In genomic region chr19:2544576-2545415, GRCh38 we compare ENCODE assay signal across 9 cellular contexts.
A peak's percentile ranks its signal among the peaks of the same experiment; 100 is the strongest.
DNase-seq lines count a peak whose midpoint lies in the region; FAIRE-seq and TF ChIP-seq lines count a peak whose summit lies in the region.
"Had no signal": no experiment of that assay in that cellular context is flagged by ENCODE, and none has a peak within 500 bp of the region (broad histone marks: within the 10 kb centered on the region; RNA-seq: fewer than 3 reads in every experiment).

No MANE protein-coding gene starts in this region.

- H3K27me3 Mint-ChIP-seq in CD4-positive, alpha-beta memory T cell: no peaks in the 10 kb centered on the region

- H3K4me3 ChIP-seq in liver (ENCODE audit: low read depth in 1 of 3, low read length in 3 of 3) (no peak overlapping the region), smooth muscle cell (no peak overlapping the region)
- no peak overlapping the region for H3K4me3 ChIP-seq in CD4-positive, alpha-beta memory T cell (ENCODE audit: low read length in 2 of 2)

- TF ChIP-seq RAD21 in liver (IDR thresholded peaks at IDR 0.05): no peak

- H3F3A ChIP-seq in smooth muscle cell (ENCODE audit: low read depth): peaks cover 39% of the 10 kb centered on the region

- FAIRE-seq in GM18507 (lab: Jason Lieb, UNC): peak; percentile 26

- no peaks in the 10 kb centered on the region for H4K20me1 ChIP-seq in smooth muscle cell (ENCODE audit: low read depth)

- H3K79me2 ChIP-seq in smooth muscle cell (ENCODE audit: low read depth): no peaks in the 10 kb centered on the region

- DNase-seq in GM18507 (ENCODE audit: extremely low spot score, insufficient read length, low read depth): no peak
- DNase-seq in smooth muscle cell (lab: John Stamatoyannopoulos, UW; ENCODE audit: unreplicated experiment): no peak
- DNase-seq in CD4-positive, alpha-beta memory T cell: no peak
- DNase-seq in HUDEP-2 (lab: John Stamatoyannopoulos, UW; ENCODE audit: unreplicated experiment in 76 of 76): no peak
- no peak for DNase-seq in activated T-cell treated with anti-CD3 and anti-CD28 coated beads, Interleukin-2, amount 50 U/mL, for 1 hour
- DNase-seq in amygdala (lab: John Stamatoyannopoulos, UW): no peak
- DNase-seq: NCI-H1694 had no signal

- peaks cover 2 to 17% (median 13%) of the 10 kb centered on the region in 4 donors for H3K4me1 Mint-ChIP-seq in CD4-positive, alpha-beta memory T cell

- H3K27ac Mint-ChIP-seq in CD4-positive, alpha-beta memory T cell: no peak overlapping the region

- no peaks in the 10 kb centered on the region for H3K9me3 Mint-ChIP-seq in CD4-positive, alpha-beta memory T cell

- POLR2A ChIA-PET in CD4-positive, alpha-beta memory T cell (lab: Charles Lee; ENCODE audit: partially characterized antibody): interaction anchor here (2.5 to 8.2 kb wide), 2 partner anchors 17 to 67 kb away, joined by 11 to 119 read pairs; partner anchors contain the start of gene GADD45B

- H3K4me3 Mint-ChIP-seq in CD4-positive, alpha-beta memory T cell: no peak overlapping the region

- H3K36me3 ChIP-seq in liver (ENCODE audit: control insufficient read depth in 4 of 4, insufficient read depth in 3 of 4, low read depth in 1 of 4, low read length in 3 of 4): no peaks in the 10 kb centered on the region
- H3K36me3 ChIP-seq in smooth muscle cell (ENCODE audit: low read depth): no peaks in the 10 kb centered on the region
- no peaks in the 10 kb centered on the region for H3K36me3 ChIP-seq in CD4-positive, alpha-beta memory T cell (ENCODE audit: insufficient read depth, low read length)

- 92% methylated on average over 18 of the region's 18 CpGs for WGBS in liver
- WGBS in smooth muscle cell (ENCODE audit: low lambda C conversion rate): 88% methylated on average over 18 of the region's 18 CpGs

- H3K4me1 ChIP-seq in liver (ENCODE audit: control insufficient read depth in 4 of 4, insufficient read depth in 4 of 4, low read length in 3 of 4) (peaks cover 16 to 49% (median 32%) of the 10 kb centered on the region in 4 donors), smooth muscle cell (ENCODE audit: low read depth) (peaks cover 39% of the 10 kb centered on the region)
- H3K4me1 ChIP-seq in CD4-positive, alpha-beta memory T cell (ENCODE audit: insufficient read depth, low read length): peaks cover 22% of the 10 kb centered on the region

- H2AFZ ChIP-seq in smooth muscle cell (ENCODE audit: low read depth): no peak overlapping the region

- TF ChIP-seq CTCF in liver (IDR thresholded peaks at IDR 0.05; ENCODE audit: low read depth, low read length, missing input control) (no peak), smooth muscle cell (IDR thresholded peaks at IDR 0.05; ENCODE audit: borderline replicate concordance, insufficient read depth, poor library complexity, severe bottlenecking) (no peak)

- H3K27ac ChIP-seq in angular gyrus (ENCODE audit: low read depth, low read length): peak overlapping the region; percentile 99
- H3K27ac ChIP-seq in liver (ENCODE audit: low read depth in 1 of 2, low read length in 2 of 2): peak overlapping the region; percentile 87 to 93
- peak overlapping the region; percentile 95 for H3K27ac ChIP-seq in smooth muscle cell (ENCODE audit: low read depth)
- H3K27ac ChIP-seq in CD4-positive, alpha-beta memory T cell (ENCODE audit: low read depth, low read length): no peak overlapping the region

- H3K4me2 ChIP-seq in smooth muscle cell: peak overlapping the region; percentile 69

- H3K36me3 Mint-ChIP-seq in CD4-positive, alpha-beta memory T cell: no peaks in the 10 kb centered on the region

- H3K27me3 ChIP-seq in liver (ENCODE audit: control insufficient read depth in 4 of 4, insufficient read depth in 4 of 4, low read length in 3 of 4) (no peaks in the 10 kb centered on the region), smooth muscle cell (ENCODE audit: low read depth) (no peaks in the 10 kb centered on the region)
- H3K27me3 ChIP-seq in CD4-positive, alpha-beta memory T cell (ENCODE audit: insufficient read depth, low read length): no peaks in the 10 kb centered on the region

- intact Hi-C loops in CD4-positive, alpha-beta memory T cell (cut with micrococcal nuclease): no loop called here

- no peaks in the 10 kb centered on the region for H3K9me3 ChIP-seq in liver (ENCODE audit: control insufficient read depth in 4 of 4, low read length in 3 of 4)
- H3K9me3 ChIP-seq in smooth muscle cell (replicated peaks; ENCODE audit: low read depth): no peaks in the 10 kb centered on the region
- H3K9me3 ChIP-seq in CD4-positive, alpha-beta memory T cell (ENCODE audit: control insufficient read depth in 1 of 2, low read length in 2 of 2): no peaks in the 10 kb centered on the region

- no peak overlapping the region for H3K9ac ChIP-seq in liver (ENCODE audit: low read depth in 1 of 2, low read length in 2 of 2)
- H3K9ac ChIP-seq in smooth muscle cell (ENCODE audit: low read depth): peak overlapping the region; percentile 75

- CTCF ChIA-PET in CD4-positive, alpha-beta memory T cell (lab: Charles Lee; ENCODE audit: partially characterized antibody): interaction anchor here (1.0 to 2.0 kb wide), 2 partner anchors 17 to 66 kb away, joined by 3 to 5 read pairs; no protein-coding TSS in a partner anchor

TF ChIP-seq in liver, 16 proteins besides CTCF, POLR2A, EP300 and RAD21:
- TF ChIP-seq YY1 (IDR thresholded peaks at IDR 0.05) (no peak), NR2F2 (IDR thresholded peaks at IDR 0.05) (no peak), HNF4G (IDR thresholded peaks at IDR 0.05) (no peak), MAX (IDR thresholded peaks at IDR 0.05) (no peak), FOXA1 (IDR thresholded peaks at IDR 0.05) (no peak), ZBTB33 (IDR thresholded peaks at IDR 0.05) (no peak), ATF3 (IDR thresholded peaks at IDR 0.05) (no peak), JUND (IDR thresholded peaks at IDR 0.05) (no peak), RXRA (IDR thresholded peaks at IDR 0.05) (no peak)
